In the genomic region with DNA sequence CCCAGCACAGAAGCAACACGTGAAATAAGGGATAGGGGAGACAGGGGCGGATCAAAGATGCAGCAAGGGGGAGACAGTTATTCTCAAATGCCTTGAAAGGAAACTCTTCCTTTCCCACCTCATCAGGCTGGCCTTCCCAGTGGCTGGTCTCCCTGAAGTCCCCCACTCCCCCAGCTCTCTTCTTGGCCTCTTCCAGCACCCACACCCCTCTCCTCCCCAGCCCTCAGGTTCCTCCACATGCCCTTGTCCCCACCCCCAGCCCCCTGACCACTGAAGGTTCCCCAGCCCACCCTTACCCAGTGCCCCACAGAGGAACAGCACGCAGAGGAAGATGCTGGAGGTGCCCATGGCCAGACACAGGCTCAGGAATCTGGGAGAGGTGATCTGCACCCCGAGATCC, we compare ENCODE assay signal across 1 cellular context.
TF ChIP-seq lines count a peak whose summit lies in the region.

No MANE protein-coding gene starts in this region.

TF ChIP-seq in SK-N-SH treated with all-trans-retinoic acid at 6 μM for 48 hours, 23 proteins besides CTCF, POLR2A, EP300 and RAD21 (continued from another document):
- TF ChIP-seq TSHZ2 (CRISPR knock-in tag; IDR thresholded peaks at IDR 0.05) (no peak), ZNF8 (CRISPR knock-in tag; IDR thresholded peaks at IDR 0.05) (no peak), SNAI2 (CRISPR knock-in tag; IDR thresholded peaks at IDR 0.05) (no peak), BACH2 (CRISPR knock-in tag; IDR thresholded peaks at IDR 0.05; ENCODE audit: borderline replicate concordance) (no peak), TOX (CRISPR knock-in tag; IDR thresholded peaks at IDR 0.05; ENCODE audit: borderline replicate concordance) (no peak), ZNF70 (CRISPR knock-in tag; IDR thresholded peaks at IDR 0.05) (no peak), OSR1 (CRISPR knock-in tag; IDR thresholded peaks at IDR 0.05) (no peak), CREB5 (CRISPR knock-in tag; IDR thresholded peaks at IDR 0.05; ENCODE audit: low read depth) (no peak), PPARA (CRISPR knock-in tag; IDR thresholded peaks at IDR 0.05; ENCODE audit: borderline replicate concordance) (no peak), ESRRG (CRISPR knock-in tag; IDR thresholded peaks at IDR 0.05) (no peak), ZNF565 (CRISPR knock-in tag; conservative IDR thresholded peaks at IDR 0.05; ENCODE audit: low read depth) (no peak), TCF4 (CRISPR knock-in tag; IDR thresholded peaks at IDR 0.05; ENCODE audit: borderline replicate concordance) (no peak)
- TF ChIP-seq, protein P1, sequence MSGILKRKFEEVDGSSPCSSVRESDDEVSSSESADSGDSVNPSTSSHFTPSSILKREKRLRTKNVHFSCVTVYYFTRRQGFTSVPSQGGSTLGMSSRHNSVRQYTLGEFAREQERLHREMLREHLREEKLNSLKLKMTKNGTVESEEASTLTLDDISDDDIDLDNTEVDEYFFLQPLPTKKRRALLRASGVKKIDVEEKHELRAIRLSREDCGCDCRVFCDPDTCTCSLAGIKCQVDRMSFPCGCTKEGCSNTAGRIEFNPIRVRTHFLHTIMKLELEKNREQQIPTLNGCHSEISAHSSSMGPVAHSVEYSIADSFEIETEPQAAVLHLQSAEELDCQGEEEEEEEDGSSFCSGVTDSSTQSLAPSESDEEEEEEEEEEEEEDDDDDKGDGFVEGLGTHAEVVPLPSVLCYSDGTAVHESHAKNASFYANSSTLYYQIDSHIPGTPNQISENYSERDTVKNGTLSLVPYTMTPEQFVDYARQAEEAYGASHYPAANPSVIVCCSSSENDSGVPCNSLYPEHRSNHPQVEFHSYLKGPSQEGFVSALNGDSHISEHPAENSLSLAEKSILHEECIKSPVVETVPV (CRISPR knock-in tag; IDR thresholded peaks at IDR 0.05) = no peak
- TF ChIP-seq, protein P2, sequence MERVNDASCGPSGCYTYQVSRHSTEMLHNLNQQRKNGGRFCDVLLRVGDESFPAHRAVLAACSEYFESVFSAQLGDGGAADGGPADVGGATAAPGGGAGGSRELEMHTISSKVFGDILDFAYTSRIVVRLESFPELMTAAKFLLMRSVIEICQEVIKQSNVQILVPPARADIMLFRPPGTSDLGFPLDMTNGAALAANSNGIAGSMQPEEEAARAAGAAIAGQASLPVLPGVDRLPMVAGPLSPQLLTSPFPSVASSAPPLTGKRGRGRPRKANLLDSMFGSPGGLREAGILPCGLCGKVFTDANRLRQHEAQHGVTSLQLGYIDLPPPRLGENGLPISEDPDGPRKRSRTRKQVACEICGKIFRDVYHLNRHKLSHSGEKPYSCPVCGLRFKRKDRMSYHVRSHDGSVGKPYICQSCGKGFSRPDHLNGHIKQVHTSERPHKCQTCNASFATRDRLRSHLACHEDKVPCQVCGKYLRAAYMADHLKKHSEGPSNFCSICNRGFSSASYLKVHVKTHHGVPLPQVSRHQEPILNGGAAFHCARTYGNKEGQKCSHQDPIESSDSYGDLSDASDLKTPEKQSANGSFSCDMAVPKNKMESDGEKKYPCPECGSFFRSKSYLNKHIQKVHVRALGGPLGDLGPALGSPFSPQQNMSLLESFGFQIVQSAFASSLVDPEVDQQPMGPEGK (CRISPR knock-in tag; IDR thresholded peaks at IDR 0.05; ENCODE audit: borderline replicate concordance) = no peak
